In genomic region chr1:199736646-199737045, GRCh38 we compare ENCODE assay signal across 26 cellular contexts.
"Had no signal": no experiment of that assay in that cellular context is flagged by ENCODE, and none has a peak within 500 bp of the region (broad histone marks: within the 10 kb centered on the region; RNA-seq: fewer than 3 reads in every experiment).

No MANE protein-coding gene starts in this region.

- H3K4me1 ChIP-seq: Peyer's patch, SJCRH30 had no signal

- H3K4me3 ChIP-seq: K562, Peyer's patch, SJCRH30 had no signal

- H3K27me3 ChIP-seq: Peyer's patch, SJCRH30 had no signal

- ATAC-seq: K562, PC-3, Right ventricle myocardium inferior had no signal

- FAIRE-seq: HTR-8/SVneo, K562 had no signal

- H3K4me3 Mint-ChIP-seq: IgD-negative memory B cell had no signal

- DNase-seq: Kasumi-1; MV-4-11; NCI-H1048; NCI-H1105; NCI-H146; NCI-H1694 treated with DMSO at 0.1 percent for 48 hours; NCI-H2029; NCI-H2081 treated with DMSO at 0.1 percent for 48 hours; NCI-H2171; NCI-H226; NCI-H446; NCI-H510A; NCI-H524 treated with DMSO at 0.1 percent for 48 hours; NCI-H69; NCI-H774; NK-92 treated with Interleukin-12 subunit alpha and Interleukin-12 subunit beta, amount 100 ng/mL, for 24 hours; PC-3; Peyer's patch; SHP77 treated with DMSO at 0.1 percent for 48 hours; SJCRH30 had no signal

- H3K9me3 ChIP-seq: Peyer's patch, SJCRH30 had no signal

- H3K4me1 Mint-ChIP-seq: IgD-negative memory B cell had no signal

- H3K9ac ChIP-seq: KMS-11 had no signal

- H3K4me2 ChIP-seq: KMS-11 had no signal

- H3K36me3 ChIP-seq: Peyer's patch, SJCRH30 had no signal

- H3K27ac ChIP-seq: HL-60, KMS-11, Peyer's patch, SJCRH30 had no signal

- H3K27ac Mint-ChIP-seq: IgD-negative memory B cell had no signal
